22 cellular contexts compared by ENCODE assay signal in genomic region chr16:88610080-88610479, GRCh38. TPM values are rescaled to one million over a fixed set of nuclear protein-coding genes. Genes with fewer than 3 reads are reported as not detected.
DNase-seq lines count a peak whose midpoint lies in the region; ATAC-seq and TF ChIP-seq lines count a peak whose summit lies in the region.
"Had no signal": no experiment of that assay in that cellular context is flagged by ENCODE, and none has a peak within 500 bp of the region (broad histone marks: within the 10 kb centered on the region; RNA-seq: fewer than 3 reads in every experiment).

No MANE protein-coding gene starts in this region.

- TF ChIP-seq CTCF in DND-41 (IDR thresholded peaks at IDR 0.05; ENCODE audit: borderline replicate concordance, extremely low read depth, low read length, poor library complexity, severe bottlenecking): peak; percentile 38
- TF ChIP-seq CTCF in chondrocyte (IDR thresholded peaks at IDR 0.05): peak; percentile 23
- TF ChIP-seq CTCF in neural cell (IDR thresholded peaks at IDR 0.05; ENCODE audit: poor library complexity, severe bottlenecking): peak; percentile 13

- no peak for TF ChIP-seq RAD21 in neural cell (conservative IDR thresholded peaks at IDR 0.05)

- no peak for TF ChIP-seq EP300 in neural cell (conservative IDR thresholded peaks at IDR 0.05; ENCODE audit: poor library complexity, severe bottlenecking)

- peaks cover 15% of the 10 kb centered on the region for H3K4me1 Mint-ChIP-seq in chondrocyte (ENCODE audit: low read depth)
- H3K4me1 Mint-ChIP-seq: activated CD8-positive, alpha-beta memory T cell treated with anti-CD3 and anti-CD28 coated beads, Interleukin-2, amount 10 ng/mL, durations not matched to agents 7 days and 5 days had no signal

- H3F3A ChIP-seq in neural cell (ENCODE audit: insufficient read depth, low read length, poor library complexity, severe bottlenecking): no peaks in the 10 kb centered on the region

- H3K36me3 Mint-ChIP-seq in chondrocyte (ENCODE audit: low read depth): peaks cover 14% of the 10 kb centered on the region

- ATAC-seq in DND-41 (ENCODE audit: insufficient read depth, low read depth) (no peak; the same call in 2 of the 3 replicates), HG02885 (IDR thresholded peaks at IDR 0.05; ENCODE audit: poor library complexity, unreplicated experiment) (no peak), HG02763 (IDR thresholded peaks at IDR 0.05; ENCODE audit: unreplicated experiment) (no peak), HG03565 (IDR thresholded peaks at IDR 0.05; ENCODE audit: unreplicated experiment) (no peak)
- ATAC-seq: activated CD8-positive, alpha-beta memory T cell treated with anti-CD3 and anti-CD28 coated beads, Interleukin-2, amount 10 ng/mL, durations not matched to agents 7 days and 5 days; body of pancreas; foreskin keratinocyte had no signal

- no peak overlapping the region for H3K4me2 ChIP-seq in DND-41 (ENCODE audit: insufficient read depth, low read length)
- no peak overlapping the region for H3K4me2 ChIP-seq in neural cell (ENCODE audit: low read length)
- H3K4me2 ChIP-seq: BLaER1 had no signal

- H3K9me3 Mint-ChIP-seq in chondrocyte (ENCODE audit: low read depth): no peaks in the 10 kb centered on the region
- H3K9me3 Mint-ChIP-seq: naive B cell had no signal

- H3K9me3 ChIP-seq in DND-41 (ENCODE audit: insufficient read depth, low read length, severe bottlenecking): no peaks in the 10 kb centered on the region
- H3K9me3 ChIP-seq in neural cell (ENCODE audit: low read length): no peaks in the 10 kb centered on the region
- H3K9me3 ChIP-seq: BLaER1, body of pancreas had no signal

- no peak overlapping the region for H3K4me3 ChIP-seq in DND-41 (ENCODE audit: low read depth in 1 of 2, low read length in 2 of 2)
- no peak overlapping the region for H3K4me3 ChIP-seq in neural cell (ENCODE audit: low read length)
- H3K4me3 ChIP-seq: BLaER1, body of pancreas had no signal

- no peak overlapping the region for H3K4me3 Mint-ChIP-seq in chondrocyte (ENCODE audit: unreplicated experiment)
- H3K4me3 Mint-ChIP-seq: activated CD8-positive, alpha-beta memory T cell treated with anti-CD3 and anti-CD28 coated beads, Interleukin-2, amount 10 ng/mL, durations not matched to agents 7 days and 5 days had no signal

- H3K27ac ChIP-seq in DND-41 (ENCODE audit: low read length) (no peak overlapping the region), neural cell (ENCODE audit: low read length) (no peak overlapping the region)
- H3K27ac ChIP-seq: BLaER1, body of pancreas, foreskin keratinocyte had no signal

- H2AFZ ChIP-seq in DND-41 (ENCODE audit: low read depth, low read length) (no peak overlapping the region), neural cell (ENCODE audit: low read depth, low read length) (no peak overlapping the region)

- no peaks in the 10 kb centered on the region for H3K9me2 ChIP-seq in neural cell (ENCODE audit: insufficient read depth, low read length)

- H3K9ac ChIP-seq in DND-41 (ENCODE audit: low read depth, low read length) (no peak overlapping the region), neural cell (ENCODE audit: low read length) (no peak overlapping the region)
- H3K9ac ChIP-seq: BLaER1 had no signal

- H4K20me1 ChIP-seq in DND-41 (ENCODE audit: insufficient read depth, low read length) (peaks cover 39% of the 10 kb centered on the region), neural cell (ENCODE audit: insufficient read depth) (no peaks in the 10 kb centered on the region)

- H3K79me2 ChIP-seq in DND-41 (ENCODE audit: insufficient read depth, low read length): peaks cover 41% of the 10 kb centered on the region
- H3K79me2 ChIP-seq in neural cell (replicated peaks; ENCODE audit: insufficient read depth, low read length): no peaks in the 10 kb centered on the region

- H3K36me3 ChIP-seq in DND-41 (ENCODE audit: insufficient read depth, low read length) (peaks cover 90% of the 10 kb centered on the region), neural cell (ENCODE audit: insufficient read depth, low read length) (no peaks in the 10 kb centered on the region)

- DNase-seq in DND-41: no peak
- peak; percentile 81 for DNase-seq in HuH-7.5 (ENCODE audit: low spot score)
- DNase-seq in chondrocyte (ENCODE audit: low spot score): no peak
- DNase-seq in AML-193 (lab: John Stamatoyannopoulos, UW): no peak
- DNase-seq: activated CD4-positive, CD25-positive, alpha-beta regulatory T cell treated with anti-CD3 and anti-CD28 coated beads, Interleukin-2, amount 50 U/mL, for 72 hours; activated CD8-positive, alpha-beta memory T cell treated with anti-CD3 and anti-CD28 coated beads, Interleukin-2, amount 10 ng/mL, durations not matched to agents 7 days and 5 days; activated naive CD4-positive, alpha-beta T cell treated with Interleukin-2 at 50 U/mL for 16 hours; body of pancreas; effector CD4-positive, alpha-beta T cell; foreskin keratinocyte; HCEC 1CT; naive B cell; NCI-H1436 treated with DMSO at 0.1 percent for 48 hours; NCI-H345; SHP77; stimulated activated CD4-positive, alpha-beta T cell treated with anti-CD3 and anti-CD28 coated beads, Interleukin-15, amount 100 ng/mL, for 24 hours; T-helper 2 cell had no signal

- H3K27ac Mint-ChIP-seq in chondrocyte (ENCODE audit: unreplicated experiment): no peak overlapping the region
- H3K27ac Mint-ChIP-seq: activated CD8-positive, alpha-beta memory T cell treated with anti-CD3 and anti-CD28 coated beads, Interleukin-2, amount 10 ng/mL, durations not matched to agents 7 days and 5 days had no signal

- H3K27me3 ChIP-seq in DND-41 (ENCODE audit: insufficient read depth, low read length, poor library complexity): no peaks in the 10 kb centered on the region
- H3K27me3 ChIP-seq in neural cell (ENCODE audit: insufficient read depth, low read depth, low read length): no peaks in the 10 kb centered on the region
- H3K27me3 ChIP-seq: BLaER1, body of pancreas, foreskin keratinocyte had no signal

- no peaks in the 10 kb centered on the region for H3K27me3 Mint-ChIP-seq in chondrocyte (ENCODE audit: low read depth)
- H3K27me3 Mint-ChIP-seq: activated CD8-positive, alpha-beta memory T cell treated with anti-CD3 and anti-CD28 coated beads, Interleukin-2, amount 10 ng/mL, durations not matched to agents 7 days and 5 days; naive B cell had no signal

- no peaks in the 10 kb centered on the region for H3K4me1 ChIP-seq in DND-41 (ENCODE audit: insufficient read depth, low read length)
- H3K4me1 ChIP-seq: foreskin keratinocyte had no signal

TF ChIP-seq in neural cell, 6 proteins besides CTCF, POLR2A, EP300 and RAD21:
- TF ChIP-seq POLR2AphosphoS5 (IDR thresholded peaks at IDR 0.05) (no peak), TAF1 (IDR thresholded peaks at IDR 0.05; ENCODE audit: low read depth) (no peak), MXI1 (conservative IDR thresholded peaks at IDR 0.05; ENCODE audit: poor library complexity, severe bottlenecking) (no peak), EZH2 (IDR thresholded peaks at IDR 0.05; ENCODE audit: borderline replicate concordance, insufficient read depth, low read length, poor library complexity, severe bottlenecking) (no peak), SMC3 (conservative IDR thresholded peaks at IDR 0.05; ENCODE audit: poor library complexity) (no peak), REST (IDR thresholded peaks at IDR 0.05; ENCODE audit: borderline replicate concordance) (no peak)

RNA-seq across cellular contexts. Expression of gene IL17C, which starts 28.3 kb away (rescaled TPM):
- not detected in 3 replicates for total RNA-seq in chondrocyte
- 1.0 TPM in 1 of 2 replicates, not detected in the other for polyA plus RNA-seq in neural cell
- not detected in 2 replicates for polyA minus RNA-seq in neural cell
- total RNA-seq: body of pancreas, foreskin keratinocyte had no signal
- polyA plus RNA-seq: foreskin keratinocyte had no signal

RNA-seq across cellular contexts. Expression of gene ZC3H18, which starts 39.9 kb away (rescaled TPM):
- 32.1 to 38.4 TPM (median 36.7 TPM) in 3 replicates for total RNA-seq in chondrocyte
- 12.8 and 17.5 TPM in 2 replicates for polyA plus RNA-seq in neural cell
- polyA minus RNA-seq in neural cell: 20.9 and 23.2 TPM in 2 replicates

RNA-seq across cellular contexts. Expression of gene CYBA, which starts 40.8 kb away (rescaled TPM):
- total RNA-seq in chondrocyte: 13.4 to 55.1 TPM (median 51.7 TPM) in 3 replicates
- 5.7 and 6.3 TPM in 2 replicates for polyA plus RNA-seq in neural cell
- polyA minus RNA-seq in neural cell: 2.2 TPM in 1 of 2 replicates, not detected in the other

RNA-seq across cellular contexts. Expression of gene MVD, which starts 52.8 kb away (rescaled TPM):
- total RNA-seq in chondrocyte: 38.3 to 40.0 TPM (median 38.8 TPM) in 3 replicates
- 232 and 303 TPM in 2 replicates for polyA plus RNA-seq in neural cell
- polyA minus RNA-seq in neural cell: 119 and 135 TPM in 2 replicates
